12 cellular contexts compared by ENCODE assay signal in the genomic region with DNA sequence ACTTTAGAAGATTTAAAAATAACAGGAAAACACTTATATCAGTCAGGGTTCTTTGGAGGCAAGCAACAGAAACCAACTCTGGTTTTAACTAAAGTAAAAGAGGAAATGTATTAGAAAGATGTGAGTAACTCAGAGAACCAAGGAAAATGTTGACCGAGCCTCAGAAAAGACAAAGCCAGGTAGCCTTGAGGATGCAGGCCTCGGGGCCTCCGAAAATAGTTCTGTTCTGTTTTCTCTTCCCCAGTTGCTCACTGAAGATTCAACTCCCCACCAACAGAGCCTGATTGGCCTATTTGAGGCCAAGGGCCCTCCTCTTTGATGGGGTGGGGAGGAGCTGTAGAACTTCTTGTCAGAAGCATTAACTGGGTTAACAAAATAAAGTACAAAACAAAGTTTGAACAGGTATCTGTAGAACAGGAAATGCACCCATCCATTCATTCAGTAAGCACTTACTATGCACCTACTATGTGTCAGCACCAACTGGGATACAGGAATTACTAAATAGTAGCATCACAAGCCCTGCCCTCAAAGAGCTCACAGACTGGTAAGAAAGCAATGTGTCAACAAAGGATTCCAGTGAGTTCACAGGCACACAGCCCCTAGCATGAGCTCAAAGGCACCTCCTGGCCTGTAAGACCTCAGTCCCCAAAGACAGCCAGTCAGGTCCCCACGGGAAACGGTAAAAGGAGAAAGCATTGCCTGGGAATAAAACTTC. TPM values are rescaled to one million over a fixed set of nuclear protein-coding genes. Genes with fewer than 3 reads are reported as not detected.
DNase-seq lines count a peak whose midpoint lies in the region; ATAC-seq and TF ChIP-seq lines count a peak whose summit lies in the region.
"Had no signal": no experiment of that assay in that cellular context is flagged by ENCODE, and none has a peak within 500 bp of the region (broad histone marks: within the 10 kb centered on the region; RNA-seq: fewer than 3 reads in every experiment).

No MANE protein-coding gene starts in this region.

- intact Hi-C loops in breast epithelium (cut with DNase I; ENCODE audit: low total_unique reads) = no loop called here

- H3K79me2 ChIP-seq in osteoblast (ENCODE audit: insufficient read depth, low read length) = no peaks in the 10 kb centered on the region

- no peak overlapping the region for H3K4me2 ChIP-seq in osteoblast (ENCODE audit: insufficient read depth, low read length)

- H3K27ac ChIP-seq in breast epithelium = no peak overlapping the region
- no peak overlapping the region for H3K27ac ChIP-seq in osteoblast (ENCODE audit: low read depth, low read length)
- H3K27ac ChIP-seq: C4-2B had no signal

- no peak for TF ChIP-seq POLR2A in breast epithelium (IDR thresholded peaks at IDR 0.05)

- H3K4me1 ChIP-seq in breast epithelium (no peaks in the 10 kb centered on the region), osteoblast (ENCODE audit: insufficient read depth, low read length) (no peaks in the 10 kb centered on the region)

- H3K27me3 ChIP-seq in breast epithelium (no peaks in the 10 kb centered on the region), osteoblast (ENCODE audit: insufficient read depth, low read length) (no peaks in the 10 kb centered on the region)

- TF ChIP-seq CTCF in breast epithelium (IDR thresholded peaks at IDR 0.05) = no peak
- no peak for TF ChIP-seq CTCF in osteoblast (IDR thresholded peaks at IDR 0.05; ENCODE audit: extremely low read depth, low read depth, low read length)

- H3K4me3 ChIP-seq in breast epithelium (no peak overlapping the region), osteoblast (ENCODE audit: insufficient read depth, low read length) (no peak overlapping the region)

- peak; percentile 75 for ATAC-seq in GM18498 (IDR thresholded peaks at IDR 0.05; ENCODE audit: unreplicated experiment)
- peak; percentile 74 for ATAC-seq in GM19397 (IDR thresholded peaks at IDR 0.05; ENCODE audit: unreplicated experiment)
- ATAC-seq in HG02840 (IDR thresholded peaks at IDR 0.05; ENCODE audit: low FRiP score, unreplicated experiment) = peak; percentile 49
- peak; percentile 75 for ATAC-seq in HG03521 (IDR thresholded peaks at IDR 0.05; ENCODE audit: unreplicated experiment)
- no peak for ATAC-seq in GM19324 (IDR thresholded peaks at IDR 0.05; ENCODE audit: low FRiP score, unreplicated experiment)

- DNase-seq in breast epithelium (ENCODE audit: low spot score in 2 of 2) = no peak
- no peak for DNase-seq in HK-2 (ENCODE audit: unreplicated experiment)
- DNase-seq in osteoblast (ENCODE audit: insufficient read length, low spot score, missing footprints) = no peak
- DNase-seq: activated CD8-positive, alpha-beta memory T cell treated with anti-CD3 and anti-CD28 coated beads, Interleukin-2, amount 50 U/mL, for 4 hours; NCI-H1417 treated with DMSO at 0.1 percent for 48 hours had no signal

- H3K36me3 ChIP-seq in breast epithelium (no peaks in the 10 kb centered on the region), osteoblast (ENCODE audit: insufficient read depth, low read length) (no peaks in the 10 kb centered on the region)

- no peaks in the 10 kb centered on the region for H4K20me1 ChIP-seq in osteoblast (ENCODE audit: insufficient read depth, low read length)

- no peak overlapping the region for H2AFZ ChIP-seq in osteoblast (ENCODE audit: low read length)

- H3K9me3 ChIP-seq in breast epithelium (no peaks in the 10 kb centered on the region), osteoblast (ENCODE audit: low read depth, low read length) (no peaks in the 10 kb centered on the region)

RNA-seq across cellular contexts. Expression of a gene that starts 12.6 kb away (rescaled TPM):
- total RNA-seq in breast epithelium (10 to 100 TPM in 2 of 3 donors, 1 to 10 TPM in 1; 2.3 to 15.4 (median 12.3) TPM), osteoblast (under 0.01 and 0.36 TPM in 2 replicates)

RNA-seq across cellular contexts. Expression of a gene that starts 23.2 kb away (rescaled TPM):
- total RNA-seq in breast epithelium (under 1 TPM in 2 of 3 donors, not detected in 1; 0.15 to 0.16 TPM), osteoblast (not detected in 2 replicates)
- total RNA-seq: T-helper 2 cell treated with Interferon-gamma antibody and Interleukin-4, amounts not matched to agents 100 ng/mL and 5 ng/mL, for 36 hours had no signal

RNA-seq across cellular contexts. Expression of a gene that starts 37.1 kb away (rescaled TPM):
- total RNA-seq in breast epithelium (1 to 10 TPM in 1 of 3 donors, under 1 TPM in 2; 0.80 to 2.8 (median 0.98) TPM), osteoblast (not detected in 2 replicates)
- total RNA-seq: T-helper 2 cell treated with Interferon-gamma antibody and Interleukin-4, amounts not matched to agents 100 ng/mL and 5 ng/mL, for 36 hours had no signal

RNA-seq across cellular contexts. Expression of a gene that starts 58.5 kb away (rescaled TPM):
- total RNA-seq in breast epithelium (100 to 1,000 TPM in 2 of 3 donors, 10 to 100 TPM in 1; 92.7 to 187 (median 147) TPM), osteoblast (13.8 and 15.9 TPM in 2 replicates)
